Comparison of ENCODE assay signal across 8 cellular contexts in the genomic region with DNA sequence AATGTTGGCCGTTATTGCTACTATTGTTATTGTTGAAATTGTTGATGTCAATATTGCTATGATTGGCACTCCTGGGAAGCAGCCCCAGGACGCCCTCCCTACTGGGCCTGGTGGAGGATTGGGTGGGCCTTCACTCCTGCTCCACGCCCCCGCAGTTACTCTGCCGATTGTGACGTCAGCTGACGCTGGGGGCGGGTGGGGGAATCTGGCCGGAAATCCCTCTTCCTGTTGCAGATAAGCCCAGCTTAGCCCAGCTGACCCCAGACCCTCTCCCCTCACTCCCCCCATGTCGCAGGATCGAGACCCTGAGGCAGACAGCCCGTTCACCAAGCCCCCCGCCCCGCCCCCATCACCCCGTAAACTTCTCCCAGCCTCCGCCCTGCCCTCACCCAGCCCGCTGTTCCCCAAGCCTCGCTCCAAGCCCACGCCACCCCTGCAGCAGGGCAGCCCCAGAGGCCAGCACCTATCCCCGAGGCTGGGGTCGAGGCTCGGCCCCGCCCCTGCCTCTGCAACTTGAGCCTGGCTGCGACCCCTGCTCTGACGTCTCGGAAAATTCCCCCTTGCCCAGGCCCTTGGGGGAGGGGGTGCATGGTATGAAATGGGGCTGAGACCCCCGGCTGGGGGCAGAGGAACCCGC. TPM values are rescaled to one million over a fixed set of nuclear protein-coding genes. Genes with fewer than 3 reads are reported as not detected.
DNase-seq lines count a peak whose midpoint lies in the region; TF ChIP-seq lines count a peak whose summit lies in the region.

A gene with protein sequence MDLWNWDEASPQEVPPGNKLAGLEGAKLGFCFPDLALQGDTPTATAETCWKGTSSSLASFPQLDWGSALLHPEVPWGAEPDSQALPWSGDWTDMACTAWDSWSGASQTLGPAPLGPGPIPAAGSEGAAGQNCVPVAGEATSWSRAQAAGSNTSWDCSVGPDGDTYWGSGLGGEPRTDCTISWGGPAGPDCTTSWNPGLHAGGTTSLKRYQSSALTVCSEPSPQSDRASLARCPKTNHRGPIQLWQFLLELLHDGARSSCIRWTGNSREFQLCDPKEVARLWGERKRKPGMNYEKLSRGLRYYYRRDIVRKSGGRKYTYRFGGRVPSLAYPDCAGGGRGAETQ (plus strand): TSS at position 231 of the 637 bp plus-strand sequence. CDS start 716 bp downstream, outside the sequence.

- peak within 1 kb of the TSS; percentile 85 for H3K27ac ChIP-seq in A673 (ENCODE audit: low read depth, low read length, poor library complexity, severe bottlenecking)

- POLR2A ChIA-PET in A673 (lab: Charles Lee; ENCODE audit: low non-redundant PET), result interaction anchor here (0.7 kb wide), 1 partner anchor 93 kb away, joined by 3 read pairs; no protein-coding TSS in a partner anchor

- H3K36me3 Mint-ChIP-seq in IgD-negative memory B cell, result peaks cover 2% of the 10 kb centered on the region
- peaks cover 18% of the 10 kb centered on the region for H3K36me3 Mint-ChIP-seq in activated T-helper 2 cell treated with anti-CD3 and anti-CD28 coated beads, Interferon-gamma antibody, Interleukin-2, Interleukin-4, amounts not matched to agents 10 μg/mL and 5 μg/mL and 100 μg/mL, durations not matched to agents 14 hours and 24 hours and 36 hours (ENCODE audit: low read depth)

- peaks cover 16% of the 10 kb centered on the region for H3K36me3 ChIP-seq in A673 (ENCODE audit: insufficient read depth, low read length, poor library complexity, severe bottlenecking)

- no TSS peak for BruUV-seq in A673 (replicated peaks; lab: Mats Ljungman, UMichigan)

- H3K27me3 ChIP-seq in A673 (replicated peaks; ENCODE audit: insufficient read depth, low read depth, low read length, poor library complexity), result no peaks in the 10 kb centered on the region

- H3K4me3 ChIP-seq in A673 (ENCODE audit: low read depth, low read length, poor library complexity, severe bottlenecking), result no peak within 1 kb of the TSS

- H3K4me3 Mint-ChIP-seq in IgD-negative memory B cell, result peak within 1 kb of the TSS; percentile 52 to 95 (median 74)
- peak within 1 kb of the TSS; percentile 79 for H3K4me3 Mint-ChIP-seq in activated T-helper 2 cell treated with anti-CD3 and anti-CD28 coated beads, Interferon-gamma antibody, Interleukin-2, Interleukin-4, amounts not matched to agents 10 μg/mL and 5 μg/mL and 100 μg/mL, durations not matched to agents 14 hours and 24 hours and 36 hours (ENCODE audit: low read depth)

- peak within 1 kb of the TSS in 2 of 3 donors; percentile 27 to 59 for H3K27ac Mint-ChIP-seq in IgD-negative memory B cell
- peak within 1 kb of the TSS; percentile 54 for H3K27ac Mint-ChIP-seq in activated T-helper 2 cell treated with anti-CD3 and anti-CD28 coated beads, Interferon-gamma antibody, Interleukin-2, Interleukin-4, amounts not matched to agents 10 μg/mL and 5 μg/mL and 100 μg/mL, durations not matched to agents 14 hours and 24 hours and 36 hours

- DNase-seq in A673 (ENCODE audit: low spot score) (peak; percentile 62), iris pigment epithelial cell (ENCODE audit: low read depth) (peak; percentile 71), HT-29 (ENCODE audit: low spot score) (no peak), kidney tubule cell (ENCODE audit: low spot score) (no peak), NCI-H1694 (lab: John Stamatoyannopoulos, UW) (no peak), NCI-H187 treated with DMSO at 0.1 percent for 48 hours (lab: John Stamatoyannopoulos, UW) (no peak)
- peak; percentile 32 for DNase-seq in activated T-helper 2 cell treated with anti-CD3 and anti-CD28 coated beads, Interferon-gamma antibody, Interleukin-2, Interleukin-4, amounts not matched to agents 10 μg/mL and 5 μg/mL and 100 μg/mL, durations not matched to agents 14 hours and 24 hours and 36 hours (ENCODE audit: low spot score)

- TF ChIP-seq CTCF in A673 (conservative IDR thresholded peaks at IDR 0.05; ENCODE audit: low read depth, low read length), result no peak

- intact Hi-C loops in A673 (cut with micrococcal nuclease; ENCODE audit: unreplicated experiment), result loop anchor here (10.0 kb wide), 1 partner anchor 287 kb away; a partner anchor contains a TSS
- intact Hi-C loops in activated T-helper 2 cell treated with anti-CD3 and anti-CD28 coated beads, Interferon-gamma antibody, Interleukin-2, Interleukin-4, amounts not matched to agents 10 μg/mL and 5 μg/mL and 100 μg/mL, durations not matched to agents 14 hours and 24 hours and 36 hours (cut with micrococcal nuclease), result loop anchor here (10.0 kb wide), 1 partner anchor 473 kb away; a partner anchor contains a TSS

- CTCF ChIA-PET in A673 (lab: Charles Lee), result no interaction called here

- H3K9me3 Mint-ChIP-seq in IgD-negative memory B cell, result no peaks in the 10 kb centered on the region
- no peaks in the 10 kb centered on the region for H3K9me3 Mint-ChIP-seq in activated T-helper 2 cell treated with anti-CD3 and anti-CD28 coated beads, Interferon-gamma antibody, Interleukin-2, Interleukin-4, amounts not matched to agents 10 μg/mL and 5 μg/mL and 100 μg/mL, durations not matched to agents 14 hours and 24 hours and 36 hours

- peaks cover 17% of the 10 kb centered on the region for H3K4me1 ChIP-seq in A673 (ENCODE audit: insufficient read depth, low read length, poor library complexity, severe bottlenecking)

- H3K9me3 ChIP-seq in A673 (ENCODE audit: low read depth, low read length, poor library complexity, severe bottlenecking), result no peaks in the 10 kb centered on the region

- H3K27me3 Mint-ChIP-seq in IgD-negative memory B cell, result no peaks in the 10 kb centered on the region
- H3K27me3 Mint-ChIP-seq in activated T-helper 2 cell treated with anti-CD3 and anti-CD28 coated beads, Interferon-gamma antibody, Interleukin-2, Interleukin-4, amounts not matched to agents 10 μg/mL and 5 μg/mL and 100 μg/mL, durations not matched to agents 14 hours and 24 hours and 36 hours (ENCODE audit: low read depth), result no peaks in the 10 kb centered on the region

- H3K4me1 Mint-ChIP-seq in IgD-negative memory B cell, result peaks cover 7 to 11% (median 7%) of the 10 kb centered on the region in 3 donors
- peaks cover 25% of the 10 kb centered on the region for H3K4me1 Mint-ChIP-seq in activated T-helper 2 cell treated with anti-CD3 and anti-CD28 coated beads, Interferon-gamma antibody, Interleukin-2, Interleukin-4, amounts not matched to agents 10 μg/mL and 5 μg/mL and 100 μg/mL, durations not matched to agents 14 hours and 24 hours and 36 hours (ENCODE audit: low read depth)

RNA-seq across cellular contexts. Expression of the gene that starts here (rescaled TPM):
- 0.73 and 1.3 TPM in 2 replicates for total RNA-seq in A673 (2021)
- 0.50 TPM for polyA plus RNA-seq in IgD-negative memory B cell
- total RNA-seq in activated T-helper 2 cell treated with anti-CD3 and anti-CD28 coated beads, Interferon-gamma antibody, Interleukin-2, Interleukin-4, amounts not matched to agents 10 μg/mL and 5 μg/mL and 100 μg/mL, durations not matched to agents 14 hours and 24 hours and 36 hours, result 1.0 and 1.6 TPM in 2 replicates
- total RNA-seq in HT-29 (2014; rRNA removed; shearing (Covaris generic)), result 2.0 and 3.5 TPM in 2 replicates

Comparison
In these comparisons a context has a peak if more than half of its experiments do, and no peak if none do; other contexts are left out.
1. DNase-seq: peak in A673 (single experiment), activated T-helper 2 cell treated with anti-CD3 and anti-CD28 coated beads, Interferon-gamma antibody, Interleukin-2, Interleukin-4, amounts not matched to agents 10 μg/mL and 5 μg/mL and 100 μg/mL, durations not matched to agents 14 hours and 24 hours and 36 hours (single experiment) and iris pigment epithelial cell (single experiment); none in HT-29 (single experiment), kidney tubule cell (single experiment), NCI-H1694 (single experiment) and NCI-H187 treated with DMSO at 0.1 percent for 48 hours (single experiment).